Comparison of ENCODE assay signal across 36 cellular contexts in genomic region chr3:42975456-42975855, GRCh38. TPM values are rescaled to one million over a fixed set of nuclear protein-coding genes. Genes with fewer than 3 reads are reported as not detected.
"Had no signal": no experiment of that assay in that cellular context is flagged by ENCODE, and none has a peak within 500 bp of the region (broad histone marks: within the 10 kb centered on the region; RNA-seq: fewer than 3 reads in every experiment).

No MANE protein-coding gene starts in this region.

- DNase-seq: activated CD4-positive, alpha-beta memory T cell treated with anti-CD3 and anti-CD28 coated beads, Interleukin-2, amount 10 ng/mL, durations not matched to agents 7 days and 5 days; activated CD4-positive, alpha-beta T cell treated with anti-CD3 and anti-CD28 coated beads for 1 hour; activated CD4-positive, alpha-beta T cell treated with anti-CD3 and anti-CD28 coated beads for 48 hours; activated CD4-positive, CD25-positive, alpha-beta regulatory T cell; activated CD8-positive, alpha-beta memory T cell treated with anti-CD3 and anti-CD28 coated beads for 24 hours; activated CD8-positive, alpha-beta memory T cell treated with anti-CD3 and anti-CD28 coated beads, Interleukin-2, amount 10 ng/mL, durations not matched to agents 7 days and 5 days; activated CD8-positive, alpha-beta memory T cell treated with anti-CD3 and anti-CD28 coated beads, Interleukin-2, amount 50 U/mL, for 48 hours; activated effector memory CD4-positive, alpha-beta T cell treated with anti-CD3 and anti-CD28 coated beads, Interleukin-2, amount 50 U/mL, for 16 hours; activated naive CD4-positive, alpha-beta T cell; activated naive CD4-positive, alpha-beta T cell treated with anti-CD3 and anti-CD28 coated beads, Interleukin-2, amount 50 U/mL, for 16 hours; activated naive CD8-positive, alpha-beta T cell treated with anti-CD3 and anti-CD28 coated beads for 36 hours; activated T-cell treated with anti-CD3 and anti-CD28 coated beads, Interleukin-2, amount 50 U/mL, for 48 hours; amniotic stem cell; aorta; brain microvascular endothelial cell; central memory CD4-positive, alpha-beta T cell; dermis blood vessel endothelial cell; Karpas-422; KBM-7; NCI-H1105; NCI-H1417 treated with DMSO at 0.1 percent for 48 hours; NCI-H1930; NCI-H2081 treated with DMSO at 0.1 percent for 48 hours; NCI-H226; NCI-H446 treated with DMSO at 0.1 percent for 48 hours; NCI-H524; PC-3; Peyer's patch; RPMI8226; SHP77 treated with DMSO at 0.1 percent for 48 hours; SK-N-SH; T1000; WERI-Rb-1 had no signal

- H3K27ac Mint-ChIP-seq: activated CD4-positive, alpha-beta memory T cell treated with anti-CD3 and anti-CD28 coated beads, Interleukin-2, amount 10 ng/mL, durations not matched to agents 7 days and 5 days; activated CD8-positive, alpha-beta memory T cell treated with anti-CD3 and anti-CD28 coated beads, Interleukin-2, amount 10 ng/mL, durations not matched to agents 7 days and 5 days; activated naive CD8-positive, alpha-beta T cell treated with anti-CD3 and anti-CD28 coated beads for 36 hours had no signal

- H3K4me3 Mint-ChIP-seq: activated CD4-positive, alpha-beta memory T cell treated with anti-CD3 and anti-CD28 coated beads, Interleukin-2, amount 10 ng/mL, durations not matched to agents 7 days and 5 days; activated CD8-positive, alpha-beta memory T cell treated with anti-CD3 and anti-CD28 coated beads, Interleukin-2, amount 10 ng/mL, durations not matched to agents 7 days and 5 days; activated naive CD8-positive, alpha-beta T cell treated with anti-CD3 and anti-CD28 coated beads for 36 hours had no signal

- ATAC-seq: activated CD8-positive, alpha-beta memory T cell treated with anti-CD3 and anti-CD28 coated beads, Interleukin-2, amount 10 ng/mL, durations not matched to agents 7 days and 5 days; PC-3 had no signal

RNA-seq across cellular contexts. Expression of gene GASK1A, which starts 3.7 kb away (rescaled TPM):
- total RNA-seq: activated CD4-positive, alpha-beta memory T cell treated with anti-CD3 and anti-CD28 coated beads, Interleukin-2, amount 10 ng/mL, durations not matched to agents 7 days and 5 days; activated CD8-positive, alpha-beta memory T cell treated with anti-CD3 and anti-CD28 coated beads, Interleukin-2, amount 10 ng/mL, durations not matched to agents 7 days and 5 days; dermis blood vessel endothelial cell; MCF 10A; SJSA1; T-helper 1 cell treated with Interleukin-12 subunit alpha and Interleukin-12 subunit beta and Interleukin-4 antibody, amounts not matched to agents 30 ng/mL and 1 ng/mL, for 36 hours had no signal
